Comparison of ENCODE assay signal across 18 cellular contexts in the genomic region with DNA sequence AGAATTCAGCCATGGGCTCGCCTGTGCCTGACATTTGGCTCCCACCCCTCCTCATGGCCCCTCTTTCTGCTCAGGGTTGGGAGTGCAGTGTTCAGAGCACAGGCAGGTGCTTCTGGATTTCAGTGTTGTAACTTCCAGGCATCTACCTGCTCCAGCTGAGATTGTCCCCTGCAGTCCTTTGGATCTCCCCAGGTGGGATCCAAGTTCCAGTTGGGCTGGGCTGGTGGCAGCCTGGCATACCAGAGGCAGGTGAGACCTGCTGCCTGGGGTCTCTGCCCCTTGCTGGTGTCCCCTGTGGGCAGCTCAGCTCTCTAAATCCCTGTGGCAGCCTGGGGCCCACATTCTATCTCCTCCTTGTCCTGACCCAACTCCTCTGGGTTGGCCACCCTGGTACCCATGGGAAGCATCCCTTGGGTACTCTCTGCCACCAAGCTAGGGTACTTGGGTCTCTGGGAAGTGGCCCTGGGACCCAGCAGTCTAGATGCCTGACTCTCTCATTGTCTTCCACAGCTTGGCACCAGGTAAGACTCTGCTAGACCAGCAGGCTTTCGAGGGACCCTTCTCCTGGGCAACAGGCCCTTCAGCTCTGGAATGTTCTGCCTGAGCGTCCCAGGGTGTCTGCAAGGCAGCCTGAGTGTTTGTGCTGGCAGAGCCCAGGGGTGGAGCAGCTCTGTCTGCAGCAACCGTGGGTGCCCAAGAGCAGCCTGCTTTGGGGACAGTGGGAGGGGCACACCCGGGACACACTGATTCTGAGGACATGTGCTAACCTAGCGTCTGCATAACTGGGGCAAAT. TPM values are rescaled to one million over a fixed set of nuclear protein-coding genes. Genes with fewer than 3 reads are reported as not detected.
DNase-seq lines count a peak whose midpoint lies in the region; ATAC-seq and TF ChIP-seq lines count a peak whose summit lies in the region.
"Had no signal": no experiment of that assay in that cellular context is flagged by ENCODE, and none has a peak within 500 bp of the region (broad histone marks: within the 10 kb centered on the region; RNA-seq: fewer than 3 reads in every experiment).

No MANE protein-coding gene starts in this region.

- ATAC-seq in HG03025 (IDR thresholded peaks at IDR 0.05; ENCODE audit: low FRiP score, unreplicated experiment) (no peak), HG02885 (IDR thresholded peaks at IDR 0.05; ENCODE audit: poor library complexity, unreplicated experiment) (no peak)

- no peak for TF ChIP-seq CTCF in dorsolateral prefrontal cortex (IDR thresholded peaks at IDR 0.05 in 54 of 56, conservative IDR thresholded peaks at IDR 0.05 in 2 of 56; ENCODE audit: low read depth in 1 of 56, partially characterized antibody in 56 of 56)

- H3K27ac ChIP-seq in dorsolateral prefrontal cortex: peak overlapping the region in 4 of 59 donors; percentile 30 to 40 (median 34)
- H3K27ac ChIP-seq: 22Rv1, heart right ventricle had no signal

- no peaks in the 10 kb centered on the region for H3K27me3 ChIP-seq in dorsolateral prefrontal cortex
- H3K27me3 ChIP-seq: heart right ventricle had no signal

- DNase-seq in DMS53 (lab: John Stamatoyannopoulos, UW) (peak; percentile 72), DMS53 treated with DMSO at 0.1 percent for 48 hours (lab: John Stamatoyannopoulos, UW; ENCODE audit: unreplicated experiment) (no peak), NCI-H774 (lab: John Stamatoyannopoulos, UW) (peak; percentile 53), dorsolateral prefrontal cortex (peak in 8 of 10 donors; percentile 17 to 80 (median 62)), posterior cingulate gyrus (peak in 8 of 10 donors; percentile 28 to 95 (median 69)), COLO829 (ENCODE audit: low spot score) (no peak)
- DNase-seq: activated CD8-positive, alpha-beta memory T cell treated with anti-CD3 and anti-CD28 coated beads for 24 hours; activated naive CD4-positive, alpha-beta T cell; cerebellar nuclear complex; H9; heart right ventricle; naive B cell; NCI-H146; stimulated activated CD4-positive, alpha-beta T cell treated with anti-CD3 and anti-CD28 coated beads, Interleukin-4, amount 100 ng/mL, for 24 hours; T1000 had no signal

- H3K4me3 ChIP-seq in dorsolateral prefrontal cortex: no peak overlapping the region
- H3K4me3 ChIP-seq: heart right ventricle had no signal

- intact Hi-C loops in dorsolateral prefrontal cortex (cut with DNase I) (no loop called here), posterior cingulate gyrus (cut with DNase I) (no loop called here)

RNA-seq across cellular contexts. Expression of a gene that starts 42.5 kb away (rescaled TPM):
- total RNA-seq in dorsolateral prefrontal cortex: 10 to 100 TPM in 89 of 120 experiments, 1 to 10 TPM in 31; 1.1 to 86.9 (median 16.6) TPM

Comparison
In these comparisons a context has a peak if more than half of its experiments do, and no peak if none do; other contexts are left out.
1. DNase-seq: peak in DMS53 (single experiment), NCI-H774 (single experiment), dorsolateral prefrontal cortex (8 of 10) and posterior cingulate gyrus (8 of 10); none in DMS53 treated with DMSO at 0.1 percent for 48 hours (single experiment) and COLO829 (single experiment).